ENCODE assay signal across 1 cellular context in genomic region chr1:228778946-228779345, GRCh38.
TF ChIP-seq lines count a peak whose summit lies in the region.

No MANE protein-coding gene starts in this region.

TF ChIP-seq in HepG2, 621 proteins besides CTCF, POLR2A, EP300 and RAD21 (continued from another document):
- TF ChIP-seq MTERF4 (CRISPR knock-in tag; IDR thresholded peaks at IDR 0.05) (no peak), ZMYM2 (CRISPR knock-in tag; IDR thresholded peaks at IDR 0.05) (no peak), TEAD2 (CRISPR knock-in tag; IDR thresholded peaks at IDR 0.05) (no peak), PRMT3 (CRISPR knock-in tag; IDR thresholded peaks at IDR 0.05; ENCODE audit: borderline replicate concordance, low read depth) (no peak)
